In genomic region chr19:16627194-16627927, GRCh38 we compare ENCODE assay signal across 1 cellular context.
A peak's percentile ranks its signal among the peaks of the same experiment; 100 is the strongest.
TF ChIP-seq lines count a peak whose summit lies in the region.

No MANE protein-coding gene starts in this region.

TF ChIP-seq in GM12878, 131 proteins besides CTCF, POLR2A, EP300 and RAD21:
- TF ChIP-seq IKZF2 (IDR thresholded peaks at IDR 0.05): no peak
- peak; percentile 49; the same call in 1 of the 2 replicates for TF ChIP-seq NKRF (conservative IDR thresholded peaks at IDR 0.05)
- peak; percentile 54 for TF ChIP-seq LARP7 (IDR thresholded peaks at IDR 0.05)
- TF ChIP-seq, protein P1, sequence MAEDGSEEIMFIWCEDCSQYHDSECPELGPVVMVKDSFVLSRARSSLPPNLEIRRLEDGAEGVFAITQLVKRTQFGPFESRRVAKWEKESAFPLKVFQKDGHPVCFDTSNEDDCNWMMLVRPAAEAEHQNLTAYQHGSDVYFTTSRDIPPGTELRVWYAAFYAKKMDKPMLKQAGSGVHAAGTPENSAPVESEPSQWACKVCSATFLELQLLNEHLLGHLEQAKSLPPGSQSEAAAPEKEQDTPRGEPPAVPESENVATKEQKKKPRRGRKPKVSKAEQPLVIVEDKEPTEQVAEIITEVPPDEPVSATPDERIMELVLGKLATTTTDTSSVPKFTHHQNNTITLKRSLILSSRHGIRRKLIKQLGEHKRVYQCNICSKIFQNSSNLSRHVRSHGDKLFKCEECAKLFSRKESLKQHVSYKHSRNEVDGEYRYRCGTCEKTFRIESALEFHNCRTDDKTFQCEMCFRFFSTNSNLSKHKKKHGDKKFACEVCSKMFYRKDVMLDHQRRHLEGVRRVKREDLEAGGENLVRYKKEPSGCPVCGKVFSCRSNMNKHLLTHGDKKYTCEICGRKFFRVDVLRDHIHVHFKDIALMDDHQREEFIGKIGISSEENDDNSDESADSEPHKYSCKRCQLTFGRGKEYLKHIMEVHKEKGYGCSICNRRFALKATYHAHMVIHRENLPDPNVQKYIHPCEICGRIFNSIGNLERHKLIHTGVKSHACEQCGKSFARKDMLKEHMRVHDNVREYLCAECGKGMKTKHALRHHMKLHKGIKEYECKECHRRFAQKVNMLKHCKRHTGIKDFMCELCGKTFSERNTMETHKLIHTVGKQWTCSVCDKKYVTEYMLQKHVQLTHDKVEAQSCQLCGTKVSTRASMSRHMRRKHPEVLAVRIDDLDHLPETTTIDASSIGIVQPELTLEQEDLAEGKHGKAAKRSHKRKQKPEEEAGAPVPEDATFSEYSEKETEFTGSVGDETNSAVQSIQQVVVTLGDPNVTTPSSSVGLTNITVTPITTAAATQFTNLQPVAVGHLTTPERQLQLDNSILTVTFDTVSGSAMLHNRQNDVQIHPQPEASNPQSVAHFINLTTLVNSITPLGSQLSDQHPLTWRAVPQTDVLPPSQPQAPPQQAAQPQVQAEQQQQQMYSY (CRISPR knock-in tag; IDR thresholded peaks at IDR 0.05): no peak
- TF ChIP-seq, protein P2, sequence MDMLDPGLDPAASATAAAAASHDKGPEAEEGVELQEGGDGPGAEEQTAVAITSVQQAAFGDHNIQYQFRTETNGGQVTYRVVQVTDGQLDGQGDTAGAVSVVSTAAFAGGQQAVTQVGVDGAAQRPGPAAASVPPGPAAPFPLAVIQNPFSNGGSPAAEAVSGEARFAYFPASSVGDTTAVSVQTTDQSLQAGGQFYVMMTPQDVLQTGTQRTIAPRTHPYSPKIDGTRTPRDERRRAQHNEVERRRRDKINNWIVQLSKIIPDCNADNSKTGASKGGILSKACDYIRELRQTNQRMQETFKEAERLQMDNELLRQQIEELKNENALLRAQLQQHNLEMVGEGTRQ (IDR thresholded peaks at IDR 0.05; ENCODE audit: borderline replicate concordance, low read depth, low read length): no peak
- no peak for TF ChIP-seq NR2C2 (IDR thresholded peaks at IDR 0.05; ENCODE audit: borderline replicate concordance, control insufficient read depth, insufficient read length, low read depth)
- TF ChIP-seq WRNIP1 (IDR thresholded peaks at IDR 0.05; ENCODE audit: borderline replicate concordance, low read depth, low read length): peak; percentile 59; the same call in 1 of the 2 replicates
- peak; percentile 80; the same call in 1 of the 2 replicates for TF ChIP-seq CHD1 (IDR thresholded peaks at IDR 0.05; ENCODE audit: low read depth, low read length)
- TF ChIP-seq TAF1 (IDR thresholded peaks at IDR 0.05; ENCODE audit: borderline replicate concordance, low read depth, low read length): peak; percentile 48; the same call in 1 of the 2 replicates
- TF ChIP-seq, protein P3, sequence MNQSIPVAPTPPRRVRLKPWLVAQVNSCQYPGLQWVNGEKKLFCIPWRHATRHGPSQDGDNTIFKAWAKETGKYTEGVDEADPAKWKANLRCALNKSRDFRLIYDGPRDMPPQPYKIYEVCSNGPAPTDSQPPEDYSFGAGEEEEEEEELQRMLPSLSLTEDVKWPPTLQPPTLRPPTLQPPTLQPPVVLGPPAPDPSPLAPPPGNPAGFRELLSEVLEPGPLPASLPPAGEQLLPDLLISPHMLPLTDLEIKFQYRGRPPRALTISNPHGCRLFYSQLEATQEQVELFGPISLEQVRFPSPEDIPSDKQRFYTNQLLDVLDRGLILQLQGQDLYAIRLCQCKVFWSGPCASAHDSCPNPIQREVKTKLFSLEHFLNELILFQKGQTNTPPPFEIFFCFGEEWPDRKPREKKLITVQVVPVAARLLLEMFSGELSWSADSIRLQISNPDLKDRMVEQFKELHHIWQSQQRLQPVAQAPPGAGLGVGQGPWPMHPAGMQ (IDR thresholded peaks at IDR 0.05; ENCODE audit: borderline replicate concordance): no peak
- TF ChIP-seq SP1 (IDR thresholded peaks at IDR 0.05; ENCODE audit: low read depth, low read length): no peak
- 0 out of 2 replicates have a peak, but pooled peaks have one; percentile 43 for TF ChIP-seq MLLT1 (IDR thresholded peaks at IDR 0.05)
- TF ChIP-seq TBL1XR1 (IDR thresholded peaks at IDR 0.05; ENCODE audit: low read depth, low read length): no peak
- TF ChIP-seq YY1 (IDR thresholded peaks at IDR 0.05; ENCODE audit: low read depth, low read length): 0 out of 2 replicates have a peak, but pooled peaks have one; percentile 19
